26 cellular contexts compared by ENCODE assay signal in the genomic region with DNA sequence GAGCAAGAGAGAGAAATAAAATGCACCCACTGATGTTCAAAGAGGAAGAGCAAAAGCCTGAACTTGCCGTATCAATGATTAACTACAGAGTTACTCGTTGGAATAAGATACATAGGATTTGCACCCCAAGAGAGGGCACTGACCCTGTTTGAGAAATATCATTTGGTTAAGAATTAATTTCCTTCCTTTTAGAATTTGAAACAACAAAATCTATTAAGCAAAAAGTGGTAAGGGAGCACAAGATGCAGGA. TPM values are rescaled to one million over a fixed set of nuclear protein-coding genes. Genes with fewer than 3 reads are reported as not detected.
"Had no signal": no experiment of that assay in that cellular context is flagged by ENCODE, and none has a peak within 500 bp of the region (broad histone marks: within the 10 kb centered on the region; RNA-seq: fewer than 3 reads in every experiment).

No MANE protein-coding gene starts in this region.

- H3K36me3 Mint-ChIP-seq: activated naive CD4-positive, alpha-beta T cell treated with anti-CD3 and anti-CD28 coated beads, Interleukin-2, amount 50 U/mL, for 72 hours; natural killer cell had no signal

- H3K9me3 Mint-ChIP-seq: activated naive CD4-positive, alpha-beta T cell treated with anti-CD3 and anti-CD28 coated beads, Interleukin-2, amount 50 U/mL, for 72 hours; activated T-cell treated with anti-CD3 and anti-CD28 coated beads, Interleukin-2, amount 50 U/mL, for 72 hours; central memory CD8-positive, alpha-beta T cell; dendritic cell treated with granulocyte-macrophage colony-stimulating factor and Interleukin-4, amounts not matched to agents 40 ng/mL and 50 ng/mL, for 4 days; endodermal cell; T-helper 1 cell treated with Interleukin-12 subunit alpha and Interleukin-12 subunit beta and Interleukin-4 antibody, amounts not matched to agents 30 μg/mL and 1 μg/mL, for 36 hours had no signal

- H3K4me1 Mint-ChIP-seq: central memory CD8-positive, alpha-beta T cell; natural killer cell had no signal

- H3K36me3 ChIP-seq: breast epithelium, heart left ventricle, neutrophil, tibial nerve, uterus had no signal

- ATAC-seq: activated naive CD4-positive, alpha-beta T cell treated with anti-CD3 and anti-CD28 coated beads, Interleukin-2, amount 50 U/mL, for 72 hours; activated T-cell treated with anti-CD3 and anti-CD28 coated beads, Interleukin-2, amount 50 U/mL, for 72 hours; esophagus mucosa; heart left ventricle; left ventricle myocardium superior; natural killer cell had no signal

- H3K4me1 ChIP-seq: breast epithelium, tibial nerve, uterus had no signal

- H3K4me3 ChIP-seq: breast epithelium, heart left ventricle, tibial nerve, uterus had no signal

- H3K4me3 Mint-ChIP-seq: activated T-cell treated with anti-CD3 and anti-CD28 coated beads, Interleukin-2, amount 50 U/mL, for 72 hours; central memory CD8-positive, alpha-beta T cell; dendritic cell treated with granulocyte-macrophage colony-stimulating factor and Interleukin-4, amounts not matched to agents 40 ng/mL and 50 ng/mL, for 4 days; endodermal cell; natural killer cell; T-helper 1 cell treated with Interleukin-12 subunit alpha and Interleukin-12 subunit beta and Interleukin-4 antibody, amounts not matched to agents 30 μg/mL and 1 μg/mL, for 36 hours had no signal

- H3K27me3 ChIP-seq: breast epithelium, heart left ventricle, neutrophil, tibial nerve, uterus had no signal

- H3K27ac ChIP-seq: heart left ventricle, neutrophil, tibial nerve, VCaP had no signal

- H3K27ac Mint-ChIP-seq: activated naive CD4-positive, alpha-beta T cell treated with anti-CD3 and anti-CD28 coated beads, Interleukin-2, amount 50 U/mL, for 72 hours; activated T-cell treated with anti-CD3 and anti-CD28 coated beads, Interleukin-2, amount 50 U/mL, for 72 hours; dendritic cell treated with granulocyte-macrophage colony-stimulating factor and Interleukin-4, amounts not matched to agents 40 ng/mL and 50 ng/mL, for 4 days; endodermal cell; natural killer cell; T-helper 1 cell treated with Interleukin-12 subunit alpha and Interleukin-12 subunit beta and Interleukin-4 antibody, amounts not matched to agents 30 μg/mL and 1 μg/mL, for 36 hours had no signal

- H3K27me3 Mint-ChIP-seq: central memory CD8-positive, alpha-beta T cell; dendritic cell treated with granulocyte-macrophage colony-stimulating factor and Interleukin-4, amounts not matched to agents 40 ng/mL and 50 ng/mL, for 4 days had no signal

- DNase-seq: activated CD4-positive, alpha-beta T cell treated with anti-CD3 and anti-CD28 coated beads for 4 hours; activated CD4-positive, alpha-beta T cell treated with anti-CD3 and anti-CD28 coated beads, Interleukin-2, amount 50 U/mL, for 4 hours; activated naive CD4-positive, alpha-beta T cell; activated T-cell treated with anti-CD3 and anti-CD28 coated beads for 4 hours; activated T-cell treated with anti-CD3 and anti-CD28 coated beads, Interleukin-2, amount 50 U/mL, for 72 hours; endodermal cell; foreskin fibroblast; heart left ventricle; left ventricle myocardium superior; mammary epithelial cell; natural killer cell; retina; stimulated activated CD4-positive, alpha-beta T cell treated with anti-CD3 and anti-CD28 coated beads, Interleukin-15, amount 100 ng/mL, for 24 hours; stimulated activated CD4-positive, alpha-beta T cell treated with anti-CD3 and anti-CD28 coated beads, Interleukin-2, amount 100 ng/mL, for 24 hours; stimulated activated naive CD4-positive, alpha-beta T cell; T-helper 9 cell; uterus had no signal

- H3K9me3 ChIP-seq: breast epithelium, heart left ventricle, neutrophil, tibial nerve, uterus had no signal

RNA-seq across cellular contexts. Expression of a gene that starts 21.6 kb away (rescaled TPM):
- total RNA-seq: activated naive CD4-positive, alpha-beta T cell treated with anti-CD3 and anti-CD28 coated beads, Interleukin-2, amount 50 U/mL, for 72 hours; activated T-cell treated with anti-CD3 and anti-CD28 coated beads, Interleukin-2, amount 50 U/mL, for 72 hours had no signal
